9 cellular contexts compared by ENCODE assay signal in genomic region chr2:127407091-127407490, GRCh38. TPM values are rescaled to one million over a fixed set of nuclear protein-coding genes. Genes with fewer than 3 reads are reported as not detected.
DNase-seq lines count a peak whose midpoint lies in the region; ATAC-seq and TF ChIP-seq lines count a peak whose summit lies in the region.
"Had no signal": no experiment of that assay in that cellular context is flagged by ENCODE, and none has a peak within 500 bp of the region (broad histone marks: within the 10 kb centered on the region; RNA-seq: fewer than 3 reads in every experiment).

No MANE protein-coding gene starts in this region.

- H4K20me1 ChIP-seq in DND-41 (ENCODE audit: insufficient read depth, low read length): no peaks in the 10 kb centered on the region

- TF ChIP-seq CTCF in DND-41 (IDR thresholded peaks at IDR 0.05; ENCODE audit: borderline replicate concordance, extremely low read depth, low read length, poor library complexity, severe bottlenecking) (no peak), RWPE1 (conservative IDR thresholded peaks at IDR 0.05; ENCODE audit: low read depth) (no peak), gastroesophageal sphincter (IDR thresholded peaks at IDR 0.05) (no peak), gastrocnemius medialis (IDR thresholded peaks at IDR 0.05 in 4 of 5, conservative IDR thresholded peaks at IDR 0.05 in 1 of 5) (no peak)

- H3K4me2 ChIP-seq in DND-41 (ENCODE audit: insufficient read depth, low read length): peak overlapping the region; percentile 69

- H3K27ac ChIP-seq in DND-41 (ENCODE audit: low read length): peak overlapping the region; percentile 70
- peak overlapping the region; percentile 90 for H3K27ac ChIP-seq in RWPE1
- peak overlapping the region in 3 of 4 donors; percentile 88 to 96 (median 93) for H3K27ac ChIP-seq in gastroesophageal sphincter
- peak overlapping the region; percentile 86 to 95 (median 89) for H3K27ac ChIP-seq in gastrocnemius medialis

- TF ChIP-seq EP300 in gastroesophageal sphincter (IDR thresholded peaks at IDR 0.05): no peak

- POLR2A ChIA-PET in RWPE1 (lab: Yijun Ruan, JAX; ENCODE audit: low non-redundant PET): no interaction called here

- CTCF ChIA-PET in RWPE1 (lab: Yijun Ruan, JAX): interaction anchor here (0.8 kb wide), 1 partner anchor 210 kb away, joined by 3 read pairs; no protein-coding TSS in a partner anchor

- in situ Hi-C loops in gastrocnemius medialis (cut with MboI; ENCODE audit: low sequenced_read_pairs in 4 of 4): loop anchor here in 1 of 4 donors (25.0 kb wide), 1 partner anchor 320 kb away; no protein-coding TSS in a partner anchor

- H3K27me3 ChIP-seq in DND-41 (ENCODE audit: insufficient read depth, low read length, poor library complexity) (no peaks in the 10 kb centered on the region), gastroesophageal sphincter (no peaks in the 10 kb centered on the region), gastrocnemius medialis (no peaks in the 10 kb centered on the region)

- WGBS in gastroesophageal sphincter (ENCODE audit: low coverage in 1 of 2), 2 donors: 64% methylated on average over 1 of the region's 9 CpGs; no CpG with 5 or more reads in 1 of the 2 donors

- no peaks in the 10 kb centered on the region for H3K79me2 ChIP-seq in DND-41 (ENCODE audit: insufficient read depth, low read length)

- peak overlapping the region; percentile 77 for H2AFZ ChIP-seq in DND-41 (ENCODE audit: low read depth, low read length)

- H3K9ac ChIP-seq in DND-41 (ENCODE audit: low read depth, low read length): peak overlapping the region; percentile 43

- H3K4me3 ChIP-seq in DND-41 (ENCODE audit: low read depth in 1 of 2, low read length in 2 of 2) (peak overlapping the region in 1 of 2 experiments; percentile 44; a peak in 1 of 4 replicates), gastroesophageal sphincter (no peak overlapping the region), gastrocnemius medialis (no peak overlapping the region)

- ATAC-seq in DND-41 (ENCODE audit: insufficient read depth, low read depth) (no peak), gastroesophageal sphincter (no peak), gastrocnemius medialis (no peak), HG02884 (IDR thresholded peaks at IDR 0.05; ENCODE audit: unreplicated experiment) (no peak)

- DNase-seq in DND-41 (no peak), RWPE1 (ENCODE audit: low spot score) (no peak), gastrocnemius medialis (no peak), NCI-H1930 (lab: John Stamatoyannopoulos, UW) (no peak), HuH-7.5 (ENCODE audit: low spot score) (no peak)
- DNase-seq in stimulated activated CD4-positive, alpha-beta T cell treated with anti-CD3 and anti-CD28 coated beads, Interleukin-12 subunit alpha, Interleukin-12 subunit beta, amount 100 ng/mL, for 4 hours: no peak
- DNase-seq: EL had no signal

- intact Hi-C loops in gastrocnemius medialis (cut with DNase I; ENCODE audit: low total_unique reads): loop anchor here (1.0 kb wide), 1 partner anchor 19 kb away; no protein-coding TSS in a partner anchor

- H3K36me3 ChIP-seq in DND-41 (ENCODE audit: insufficient read depth, low read length) (no peaks in the 10 kb centered on the region), gastroesophageal sphincter (no peaks in the 10 kb centered on the region), gastrocnemius medialis (no peaks in the 10 kb centered on the region)

- H3K9me3 ChIP-seq in DND-41 (ENCODE audit: insufficient read depth, low read length, severe bottlenecking) (no peaks in the 10 kb centered on the region), gastroesophageal sphincter (no peaks in the 10 kb centered on the region), gastrocnemius medialis (no peaks in the 10 kb centered on the region)

- TF ChIP-seq POLR2A in gastroesophageal sphincter (IDR thresholded peaks at IDR 0.05): no peak
- TF ChIP-seq POLR2A in gastrocnemius medialis (IDR thresholded peaks at IDR 0.05): no peak

- H3K4me1 ChIP-seq in DND-41 (ENCODE audit: insufficient read depth, low read length) (peaks cover 18% of the 10 kb centered on the region), gastroesophageal sphincter (peaks cover 0 to 62% (median 26%) of the 10 kb centered on the region in 3 donors), gastrocnemius medialis (peaks cover 16 to 20% of the 10 kb centered on the region in 2 donors)

RNA-seq across cellular contexts. Expression of gene PROC, which starts 11.1 kb away (rescaled TPM):
- not detected for total RNA-seq in gastroesophageal sphincter
- total RNA-seq in gastrocnemius medialis: under 1 TPM in 2 of 4 donors, not detected in 2; 0.29 to 0.58 TPM

RNA-seq across cellular contexts. Expression of gene MAP3K2, which starts 19.3 kb away (rescaled TPM):
- 10 to 100 TPM; 52.7 to 96.2 (median 54.2) TPM for total RNA-seq in gastroesophageal sphincter
- 10 to 100 TPM; 33.8 to 46.4 (median 39.4) TPM for total RNA-seq in gastrocnemius medialis
